ENCODE assay signal across 38 cellular contexts in genomic region chr6:161378115-161378514, GRCh38.
"Had no signal": no experiment of that assay in that cellular context is flagged by ENCODE, and none has a peak within 500 bp of the region (broad histone marks: within the 10 kb centered on the region; RNA-seq: fewer than 3 reads in every experiment).

No MANE protein-coding gene starts in this region.

- FAIRE-seq: astrocyte had no signal

- H3K4me3 ChIP-seq: adrenal gland, ascending aorta, body of pancreas, breast epithelium, cardiac muscle cell had no signal

- H3K27me3 ChIP-seq: adrenal gland, ascending aorta, body of pancreas, brain microvascular endothelial cell, breast epithelium, cardiac muscle cell had no signal

- DNase-seq: activated effector memory CD4-positive, alpha-beta T cell treated with anti-CD3 and anti-CD28 coated beads, Interleukin-2, amount 50 U/mL, for 16 hours; activated effector memory CD4-positive, alpha-beta T cell treated with Interleukin-2 at 50 U/mL for 16 hours; activated gamma-delta T cell; activated gamma-delta T cell treated with Interleukin-2 at 50 U/mL for 16 hours; activated naive CD4-positive, alpha-beta T cell; activated naive CD4-positive, alpha-beta T cell treated with anti-CD3 and anti-CD28 coated beads for 36 hours; activated naive CD4-positive, alpha-beta T cell treated with anti-CD3 and anti-CD28 coated beads, Interleukin-2, amount 10 ng/mL, durations not matched to agents 7 days and 5 days; activated naive CD4-positive, alpha-beta T cell treated with anti-CD3 and anti-CD28 coated beads, Interleukin-2, amount 50 U/mL, for 16 hours; activated naive CD4-positive, alpha-beta T cell treated with Interleukin-2 at 50 U/mL for 16 hours; activated naive CD8-positive, alpha-beta T cell treated with anti-CD3 and anti-CD28 coated beads for 36 hours; activated naive CD8-positive, alpha-beta T cell treated with anti-CD3 and anti-CD28 coated beads, Interleukin-2, amount 10 ng/mL, durations not matched to agents 7 days and 5 days; activated naive CD8-positive, alpha-beta T cell treated with anti-CD3 and anti-CD28 coated beads, Interleukin-2, amount 50 U/mL, for 24 hours; activated T-cell treated with anti-CD3 and anti-CD28 coated beads, Interleukin-2, amount 50 U/mL, for 24 hours; activated T-cell treated with anti-CD3 and anti-CD28 coated beads, Interleukin-2, amount 50 U/mL, for 4 hours; activated T-cell treated with anti-CD3 and anti-CD28 coated beads, Interleukin-2, amount 50 U/mL, for 48 hours; activated T-cell treated with anti-CD3 and anti-CD28 coated beads, Interleukin-2, amount 50 U/mL, for 72 hours; adrenal gland; amniotic stem cell; amygdala; anterior cingulate cortex; aorta; body of pancreas; brain microvascular endothelial cell; caudate nucleus; central memory CD4-positive, alpha-beta T cell; cerebellar nuclear complex had no signal

- H3K27ac ChIP-seq: adrenal gland, ascending aorta, body of pancreas, brain microvascular endothelial cell, breast epithelium, cardiac muscle cell had no signal

- H3K36me3 ChIP-seq: adrenal gland, ascending aorta, brain microvascular endothelial cell, breast epithelium, cardiac muscle cell had no signal

- H3K27me3 Mint-ChIP-seq: activated naive CD4-positive, alpha-beta T cell treated with anti-CD3 and anti-CD28 coated beads, Interleukin-2, amount 10 ng/mL, durations not matched to agents 7 days and 5 days; activated naive CD4-positive, alpha-beta T cell treated with anti-CD3 and anti-CD28 coated beads, Interleukin-2, amount 50 U/mL, for 24 hours; activated naive CD8-positive, alpha-beta T cell; activated naive CD8-positive, alpha-beta T cell treated with anti-CD3 and anti-CD28 coated beads for 36 hours; activated naive CD8-positive, alpha-beta T cell treated with anti-CD3 and anti-CD28 coated beads, Interleukin-2, amount 10 ng/mL, durations not matched to agents 7 days and 5 days; activated naive CD8-positive, alpha-beta T cell treated with anti-CD3 and anti-CD28 coated beads, Interleukin-2, amount 50 U/mL, for 24 hours; activated T-cell treated with anti-CD3 and anti-CD28 coated beads, Interleukin-2, amount 50 U/mL, for 24 hours; activated T-helper 17 cell treated with anti-CD3 and anti-CD28 coated beads, Interleukin-2, amount 50 U/mL, for 72 hours; central memory CD8-positive, alpha-beta T cell had no signal

- H3K36me3 Mint-ChIP-seq: activated naive CD4-positive, alpha-beta T cell treated with anti-CD3 and anti-CD28 coated beads, Interleukin-2, amount 10 ng/mL, durations not matched to agents 7 days and 5 days; activated naive CD4-positive, alpha-beta T cell treated with anti-CD3 and anti-CD28 coated beads, Interleukin-2, amount 50 U/mL, for 24 hours; activated naive CD4-positive, alpha-beta T cell treated with anti-CD3 and anti-CD28 coated beads, Interleukin-2, amount 50 U/mL, for 72 hours; activated naive CD8-positive, alpha-beta T cell; activated naive CD8-positive, alpha-beta T cell treated with anti-CD3 and anti-CD28 coated beads for 36 hours; activated naive CD8-positive, alpha-beta T cell treated with anti-CD3 and anti-CD28 coated beads, Interleukin-2, amount 10 ng/mL, durations not matched to agents 7 days and 5 days; brain had no signal

- H3K9me3 Mint-ChIP-seq: activated naive CD4-positive, alpha-beta T cell treated with anti-CD3 and anti-CD28 coated beads for 36 hours; activated naive CD4-positive, alpha-beta T cell treated with anti-CD3 and anti-CD28 coated beads, Interleukin-2, amount 10 ng/mL, durations not matched to agents 7 days and 5 days; activated naive CD4-positive, alpha-beta T cell treated with anti-CD3 and anti-CD28 coated beads, Interleukin-2, amount 50 U/mL, for 24 hours; activated naive CD4-positive, alpha-beta T cell treated with anti-CD3 and anti-CD28 coated beads, Interleukin-2, amount 50 U/mL, for 72 hours; activated naive CD8-positive, alpha-beta T cell treated with anti-CD3 and anti-CD28 coated beads for 36 hours; activated naive CD8-positive, alpha-beta T cell treated with anti-CD3 and anti-CD28 coated beads, Interleukin-2, amount 10 ng/mL, durations not matched to agents 7 days and 5 days; activated naive CD8-positive, alpha-beta T cell treated with anti-CD3 and anti-CD28 coated beads, Interleukin-2, amount 50 U/mL, for 24 hours; activated T-cell treated with anti-CD3 and anti-CD28 coated beads, Interleukin-2, amount 50 U/mL, for 24 hours; activated T-cell treated with anti-CD3 and anti-CD28 coated beads, Interleukin-2, amount 50 U/mL, for 4 hours; activated T-cell treated with anti-CD3 and anti-CD28 coated beads, Interleukin-2, amount 50 U/mL, for 72 hours; activated T-helper 1 cell treated with anti-CD3 and anti-CD28 coated beads, Interleukin-12 subunit alpha, Interleukin-12 subunit beta, Interleukin-2, Interleukin-4 antibody, amounts not matched to agents 30 ng/mL and 10 ng/mL and 1 ng/mL, durations not matched to agents 14 hours and 24 hours and 36 hours; activated T-helper 17 cell treated with anti-CD3 and anti-CD28 coated beads, Interleukin-2, amount 50 U/mL, for 72 hours; activated T-helper 2 cell treated with anti-CD3 and anti-CD28 coated beads, Interferon-gamma antibody, Interleukin-2, Interleukin-4, amounts not matched to agents 10 μg/mL and 5 μg/mL and 100 μg/mL, durations not matched to agents 14 hours and 24 hours and 36 hours; brain; central memory CD8-positive, alpha-beta T cell had no signal

- H3K9me3 ChIP-seq: adrenal gland, ascending aorta, body of pancreas, breast epithelium had no signal

- ATAC-seq: activated naive CD4-positive, alpha-beta T cell treated with anti-CD3 and anti-CD28 coated beads, Interleukin-2, amount 50 U/mL, for 72 hours; activated naive CD8-positive, alpha-beta T cell treated with anti-CD3 and anti-CD28 coated beads, Interleukin-2, amount 50 U/mL, for 24 hours; activated T-cell treated with anti-CD3 and anti-CD28 coated beads, Interleukin-2, amount 50 U/mL, for 4 hours; activated T-cell treated with anti-CD3 and anti-CD28 coated beads, Interleukin-2, amount 50 U/mL, for 72 hours; activated T-helper 17 cell treated with anti-CD3 and anti-CD28 coated beads, Interleukin-2, amount 50 U/mL, for 72 hours; body of pancreas had no signal

- H3K27ac Mint-ChIP-seq: activated naive CD4-positive, alpha-beta T cell treated with anti-CD3 and anti-CD28 coated beads for 36 hours; activated naive CD4-positive, alpha-beta T cell treated with anti-CD3 and anti-CD28 coated beads, Interleukin-2, amount 10 ng/mL, durations not matched to agents 7 days and 5 days; activated naive CD4-positive, alpha-beta T cell treated with anti-CD3 and anti-CD28 coated beads, Interleukin-2, amount 50 U/mL, for 24 hours; activated naive CD4-positive, alpha-beta T cell treated with anti-CD3 and anti-CD28 coated beads, Interleukin-2, amount 50 U/mL, for 72 hours; activated naive CD8-positive, alpha-beta T cell; activated naive CD8-positive, alpha-beta T cell treated with anti-CD3 and anti-CD28 coated beads for 36 hours; activated naive CD8-positive, alpha-beta T cell treated with anti-CD3 and anti-CD28 coated beads, Interleukin-2, amount 10 ng/mL, durations not matched to agents 7 days and 5 days; activated naive CD8-positive, alpha-beta T cell treated with anti-CD3 and anti-CD28 coated beads, Interleukin-2, amount 50 U/mL, for 24 hours; activated T-cell treated with anti-CD3 and anti-CD28 coated beads, Interleukin-2, amount 50 U/mL, for 24 hours; activated T-cell treated with anti-CD3 and anti-CD28 coated beads, Interleukin-2, amount 50 U/mL, for 72 hours; activated T-helper 1 cell treated with anti-CD3 and anti-CD28 coated beads, Interleukin-12 subunit alpha, Interleukin-12 subunit beta, Interleukin-2, Interleukin-4 antibody, amounts not matched to agents 30 ng/mL and 10 ng/mL and 1 ng/mL, durations not matched to agents 14 hours and 24 hours and 36 hours; activated T-helper 17 cell treated with anti-CD3 and anti-CD28 coated beads, Interleukin-2, amount 50 U/mL, for 72 hours; activated T-helper 2 cell treated with anti-CD3 and anti-CD28 coated beads, Interferon-gamma antibody, Interleukin-2, Interleukin-4, amounts not matched to agents 10 μg/mL and 5 μg/mL and 100 μg/mL, durations not matched to agents 14 hours and 24 hours and 36 hours; brain had no signal

- H3K4me1 Mint-ChIP-seq: activated naive CD4-positive, alpha-beta T cell treated with anti-CD3 and anti-CD28 coated beads, Interleukin-2, amount 10 ng/mL, durations not matched to agents 7 days and 5 days; activated naive CD4-positive, alpha-beta T cell treated with anti-CD3 and anti-CD28 coated beads, Interleukin-2, amount 50 U/mL, for 24 hours; activated naive CD8-positive, alpha-beta T cell treated with anti-CD3 and anti-CD28 coated beads for 36 hours; activated naive CD8-positive, alpha-beta T cell treated with anti-CD3 and anti-CD28 coated beads, Interleukin-2, amount 10 ng/mL, durations not matched to agents 7 days and 5 days; activated naive CD8-positive, alpha-beta T cell treated with anti-CD3 and anti-CD28 coated beads, Interleukin-2, amount 50 U/mL, for 24 hours; activated T-helper 17 cell treated with anti-CD3 and anti-CD28 coated beads, Interleukin-2, amount 50 U/mL, for 72 hours; central memory CD8-positive, alpha-beta T cell had no signal

- H3K4me1 ChIP-seq: ascending aorta had no signal

- H3K4me3 Mint-ChIP-seq: activated naive CD4-positive, alpha-beta T cell treated with anti-CD3 and anti-CD28 coated beads for 36 hours; activated naive CD4-positive, alpha-beta T cell treated with anti-CD3 and anti-CD28 coated beads, Interleukin-2, amount 10 ng/mL, durations not matched to agents 7 days and 5 days; activated naive CD4-positive, alpha-beta T cell treated with anti-CD3 and anti-CD28 coated beads, Interleukin-2, amount 50 U/mL, for 24 hours; activated naive CD8-positive, alpha-beta T cell; activated naive CD8-positive, alpha-beta T cell treated with anti-CD3 and anti-CD28 coated beads for 36 hours; activated naive CD8-positive, alpha-beta T cell treated with anti-CD3 and anti-CD28 coated beads, Interleukin-2, amount 10 ng/mL, durations not matched to agents 7 days and 5 days; activated naive CD8-positive, alpha-beta T cell treated with anti-CD3 and anti-CD28 coated beads, Interleukin-2, amount 50 U/mL, for 24 hours; activated T-cell treated with anti-CD3 and anti-CD28 coated beads, Interleukin-2, amount 50 U/mL, for 24 hours; activated T-cell treated with anti-CD3 and anti-CD28 coated beads, Interleukin-2, amount 50 U/mL, for 4 hours; activated T-cell treated with anti-CD3 and anti-CD28 coated beads, Interleukin-2, amount 50 U/mL, for 72 hours; activated T-helper 1 cell treated with anti-CD3 and anti-CD28 coated beads, Interleukin-12 subunit alpha, Interleukin-12 subunit beta, Interleukin-2, Interleukin-4 antibody, amounts not matched to agents 30 ng/mL and 10 ng/mL and 1 ng/mL, durations not matched to agents 14 hours and 24 hours and 36 hours; activated T-helper 17 cell treated with anti-CD3 and anti-CD28 coated beads, Interleukin-2, amount 50 U/mL, for 72 hours; brain; central memory CD8-positive, alpha-beta T cell had no signal
